In genomic region chr12:188910-189621, GRCh38 we compare ENCODE assay signal across 8 cellular contexts. TPM values are rescaled to one million over a fixed set of nuclear protein-coding genes. Genes with fewer than 3 reads are reported as not detected.
DNase-seq lines count a peak whose midpoint lies in the region; ATAC-seq and TF ChIP-seq lines count a peak whose summit lies in the region.

No MANE protein-coding gene starts in this region.

- TF ChIP-seq CTCF in GM06990 (IDR thresholded peaks at IDR 0.05; ENCODE audit: insufficient read depth, low read length, poor library complexity, severe bottlenecking): no peak
- peak; percentile 100 for TF ChIP-seq CTCF in endodermal cell (conservative IDR thresholded peaks at IDR 0.05)

- H3K36me3 Mint-ChIP-seq in endodermal cell (ENCODE audit: low read depth): no peaks in the 10 kb centered on the region

- H3K27ac ChIP-seq in endodermal cell (ENCODE audit: low read depth, low read length): no peak overlapping the region

- peak overlapping the region; percentile 65 for H3K27ac Mint-ChIP-seq in endodermal cell

- H3K4me3 Mint-ChIP-seq in endodermal cell: peak overlapping the region; percentile 82

- H3K36me3 ChIP-seq in GM06990 (ENCODE audit: control insufficient read depth, insufficient read depth, low read length) (no peaks in the 10 kb centered on the region), endodermal cell (ENCODE audit: control insufficient read depth, insufficient read depth, low read length) (no peaks in the 10 kb centered on the region)

- ATAC-seq in GM21717 (IDR thresholded peaks at IDR 0.05; ENCODE audit: unreplicated experiment) (no peak), GM21786 (IDR thresholded peaks at IDR 0.05; ENCODE audit: unreplicated experiment) (no peak)

- H3K4me3 ChIP-seq in GM06990 (replicated peaks; ENCODE audit: low read depth, low read length) (no peak overlapping the region), endodermal cell (ENCODE audit: low read length) (peak overlapping the region; percentile 77)

- H3K9me3 Mint-ChIP-seq in endodermal cell: peaks cover 7% of the 10 kb centered on the region

- H3K27me3 Mint-ChIP-seq in endodermal cell (ENCODE audit: insufficient read depth): peaks cover 83% of the 10 kb centered on the region

- H3K4me1 ChIP-seq in endodermal cell (ENCODE audit: control insufficient read depth, insufficient read depth, low read length): peaks cover 3% of the 10 kb centered on the region

- no peaks in the 10 kb centered on the region for H3K9me3 ChIP-seq in endodermal cell (ENCODE audit: control insufficient read depth, low read length)

- WGBS in endodermal cell (ENCODE audit: insufficient coverage in 1 of 2, insufficient read length in 1 of 2), 2 experiments: 11 to 17% methylated on average over 21 to 52 of the region's 52 CpGs

- DNase-seq in GM06990 (ENCODE audit: extremely low read depth, insufficient read length) (peak; percentile 25), LoVo (ENCODE audit: low spot score) (peak; percentile 48), endodermal cell (peak; percentile 92), medulla oblongata (ENCODE audit: extremely low spot score) (peak; percentile 64)
- peak; percentile 40 for DNase-seq in activated CD4-positive, CD25-positive, alpha-beta regulatory T cell treated with anti-CD3 and anti-CD28 coated beads, Interleukin-2, amount 50 U/mL, for 72 hours
- peak; percentile 5 for DNase-seq in stimulated activated CD8-positive, alpha-beta memory T cell treated with anti-CD3 and anti-CD28 coated beads, Interleukin-12 subunit alpha, Interleukin-12 subunit beta, amount 100 ng/mL, for 4 hours (ENCODE audit: low read depth)

- no peak overlapping the region for H3K9ac ChIP-seq in endodermal cell (ENCODE audit: extremely low read depth, low read length, poor library complexity, severe bottlenecking)

- H3K4me1 Mint-ChIP-seq in endodermal cell: peaks cover 6% of the 10 kb centered on the region

- H3K27me3 ChIP-seq in GM06990 (replicated peaks; ENCODE audit: control insufficient read depth, insufficient read depth, low read length): no peaks in the 10 kb centered on the region; the same call in 1 of the 2 replicates
- H3K27me3 ChIP-seq in endodermal cell (ENCODE audit: control insufficient read depth, insufficient read depth, low read length, poor library complexity, severe bottlenecking): peaks cover 18% of the 10 kb centered on the region

RNA-seq across cellular contexts. Expression of gene SLC6A12, which starts 24.9 kb away (rescaled TPM):
- total RNA-seq in endodermal cell: 1 to 10 TPM in 1 of 2 donors, under 1 TPM in 1; 0.58 to 1.3 TPM
- 0.43 TPM for polyA plus RNA-seq in endodermal cell (2013, experiment 1 of 2)
- polyA plus RNA-seq in endodermal cell (2013, experiment 2 of 2): not detected

Comparison
In these comparisons a context has a peak if more than half of its experiments do, and no peak if none do; other contexts are left out.
1. DNase-seq: peak in every context shown above with its lines; median percentile 92 in endodermal cell; 64 in medulla oblongata; 48 in LoVo; 40 in activated CD4-positive, CD25-positive, alpha-beta regulatory T cell treated with anti-CD3 and anti-CD28 coated beads, Interleukin-2, amount 50 U/mL, for 72 hours; 25 in GM06990; 5 in stimulated activated CD8-positive, alpha-beta memory T cell treated with anti-CD3 and anti-CD28 coated beads, Interleukin-12 subunit alpha, Interleukin-12 subunit beta, amount 100 ng/mL, for 4 hours.